In the genomic region with DNA sequence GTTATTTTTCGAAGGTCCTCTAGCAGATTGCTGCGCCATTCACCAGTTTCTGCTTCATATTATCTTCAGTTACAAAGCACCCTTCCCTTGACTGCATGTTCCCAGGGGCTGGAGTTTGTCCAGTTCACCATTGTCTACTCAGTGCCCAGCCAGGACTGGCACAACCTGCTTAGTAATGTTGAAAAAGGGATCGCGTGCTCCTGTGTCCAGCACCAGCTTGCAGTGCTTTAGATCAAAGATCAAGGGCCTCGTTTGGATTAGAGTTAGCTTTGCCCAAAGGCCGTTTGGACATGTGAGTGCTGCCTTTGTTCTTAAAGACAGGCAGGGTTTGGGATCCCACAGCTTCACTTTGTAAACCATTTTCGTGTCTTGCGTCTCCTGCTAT, we compare ENCODE assay signal across 11 cellular contexts. TPM values are rescaled to one million over a fixed set of nuclear protein-coding genes. Genes with fewer than 3 reads are reported as not detected.
DNase-seq lines count a peak whose midpoint lies in the region; ATAC-seq, FAIRE-seq and TF ChIP-seq lines count a peak whose summit lies in the region.
"Had no signal": no experiment of that assay in that cellular context is flagged by ENCODE, and none has a peak within 500 bp of the region (broad histone marks: within the 10 kb centered on the region; RNA-seq: fewer than 3 reads in every experiment).

No MANE protein-coding gene starts in this region.

- H3K27me3 Mint-ChIP-seq in activated B cell treated with CpG ODN at 0.5 μM for 24 hours: no peaks in the 10 kb centered on the region

- H3K27ac ChIP-seq in kidney (ENCODE audit: low read depth in 2 of 2, low read length in 2 of 2): no peak overlapping the region

- peaks cover 8% of the 10 kb centered on the region for H3K36me3 Mint-ChIP-seq in activated B cell treated with CpG ODN at 0.5 μM for 24 hours (ENCODE audit: low read depth)

- no peaks in the 10 kb centered on the region for H3K36me3 ChIP-seq in kidney (ENCODE audit: control insufficient read depth in 1 of 2, insufficient read depth in 2 of 2, low read length in 2 of 2)

- no peak for ATAC-seq in activated B cell treated with CpG ODN at 0.5 μM for 24 hours (ENCODE audit: low read depth)
- no peak for ATAC-seq in HG02981 (IDR thresholded peaks at IDR 0.05; ENCODE audit: unreplicated experiment)

- no peak for TF ChIP-seq CTCF in activated B cell treated with CpG ODN at 0.5 μM for 24 hours (IDR thresholded peaks at IDR 0.05)
- TF ChIP-seq CTCF in kidney (IDR thresholded peaks at IDR 0.05; ENCODE audit: borderline replicate concordance, extremely low read depth, insufficient read depth): no peak

- peak; percentile 52 for DNase-seq in activated CD8-positive, alpha-beta memory T cell treated with anti-CD3 and anti-CD28 coated beads, Interleukin-2, amount 50 U/mL, for 48 hours
- DNase-seq in activated CD8-positive, alpha-beta memory T cell treated with anti-CD3 and anti-CD28 coated beads, Interleukin-2, amount 50 U/mL, for 4 hours: no peak
- no peak for DNase-seq in activated B cell treated with CpG ODN at 0.5 μM for 24 hours
- DNase-seq in kidney: no peak
- peak; percentile 49 for DNase-seq in superior temporal gyrus (ENCODE audit: extremely low spot score)
- no peak for DNase-seq in NCI-H146 (lab: John Stamatoyannopoulos, UW)
- DNase-seq in COR-L47 (lab: John Stamatoyannopoulos, UW): no peak
- DNase-seq: activated gamma-delta T cell, AML-193, MV-4-11 had no signal

- H3K4me1 ChIP-seq in kidney (ENCODE audit: control insufficient read depth in 1 of 2, insufficient read depth in 1 of 2, low read depth in 1 of 2, low read length in 2 of 2): peaks cover 5 to 17% of the 10 kb centered on the region in 2 donors

- no peak overlapping the region for H3K27ac Mint-ChIP-seq in activated B cell treated with CpG ODN at 0.5 μM for 24 hours

- H3K4me3 ChIP-seq in kidney (ENCODE audit: low read length in 2 of 2): peak overlapping the region; percentile 61 to 77

- H3K4me3 Mint-ChIP-seq in activated B cell treated with CpG ODN at 0.5 μM for 24 hours: peak overlapping the region; percentile 86

- H3K9me3 Mint-ChIP-seq in activated B cell treated with CpG ODN at 0.5 μM for 24 hours: no peaks in the 10 kb centered on the region

- no peak for FAIRE-seq in kidney (lab: Jason Lieb, UNC)

- intact Hi-C loops in activated B cell treated with CpG ODN at 0.5 μM for 24 hours (cut with micrococcal nuclease): loop anchor here (5.0 to 10.0 kb wide), 3 partner anchors 450 to 1360 kb away; a partner anchor contains a TSS
- intact Hi-C loops in kidney (cut with DNase I): no loop called here

- H3K9ac ChIP-seq in kidney (ENCODE audit: low read length in 2 of 2): peak overlapping the region in 1 of 2 donors; percentile 77

- peaks cover 30% of the 10 kb centered on the region for H3K4me1 Mint-ChIP-seq in activated B cell treated with CpG ODN at 0.5 μM for 24 hours

- CTCF ChIA-PET in activated B cell treated with CpG ODN at 0.5 μM for 24 hours (lab: Charles Lee): no interaction called here

- H3K9me3 ChIP-seq in kidney (ENCODE audit: control insufficient read depth in 1 of 2, low read length in 2 of 2): no peaks in the 10 kb centered on the region

- POLR2A ChIA-PET in activated B cell treated with CpG ODN at 0.5 μM for 24 hours (lab: Charles Lee): no interaction called here

RNA-seq across cellular contexts. Expression of a gene that starts 0.9 kb away (rescaled TPM):
- 9.1 and 10.4 TPM in 2 replicates for total RNA-seq in activated B cell treated with CpG ODN at 0.5 μM for 24 hours
- total RNA-seq in kidney: 19.8 TPM
- 138 TPM for polyA plus RNA-seq in kidney (ENCODE audit: insufficient read depth, low read depth, low replicate concordance)

RNA-seq across cellular contexts. Expression of a gene that starts 36.5 kb away (rescaled TPM):
- 12.6 and 17.6 TPM in 2 replicates for total RNA-seq in activated B cell treated with CpG ODN at 0.5 μM for 24 hours
- total RNA-seq in kidney: 29.1 TPM
- polyA plus RNA-seq in kidney (ENCODE audit: insufficient read depth, low read depth, low replicate concordance): 5.7 TPM

Comparison
In these comparisons a context has a peak if more than half of its experiments do, and no peak if none do; other contexts are left out.
1. DNase-seq: peak in activated CD8-positive, alpha-beta memory T cell treated with anti-CD3 and anti-CD28 coated beads, Interleukin-2, amount 50 U/mL, for 48 hours (single experiment) and superior temporal gyrus (single experiment); none in activated CD8-positive, alpha-beta memory T cell treated with anti-CD3 and anti-CD28 coated beads, Interleukin-2, amount 50 U/mL, for 4 hours (single experiment), activated B cell treated with CpG ODN at 0.5 μM for 24 hours (single experiment), kidney (single experiment), NCI-H146 (single experiment) and COR-L47 (single experiment).